ENCODE assay signal across 8 cellular contexts in genomic region chr12:74280156-74280655, GRCh38.
"Had no signal": no experiment of that assay in that cellular context is flagged by ENCODE, and none has a peak within 500 bp of the region (broad histone marks: within the 10 kb centered on the region; RNA-seq: fewer than 3 reads in every experiment).

No MANE protein-coding gene starts in this region.

- H3K4me3 ChIP-seq: GM12878 had no signal

- FAIRE-seq: G401.6, GM12878, GM12891, GM12892, GM18507, GM19239 had no signal

- DNase-seq: GDM1, GF-D8 had no signal

- ATAC-seq: GM12878 had no signal
